20 cellular contexts compared by ENCODE assay signal in the genomic region with DNA sequence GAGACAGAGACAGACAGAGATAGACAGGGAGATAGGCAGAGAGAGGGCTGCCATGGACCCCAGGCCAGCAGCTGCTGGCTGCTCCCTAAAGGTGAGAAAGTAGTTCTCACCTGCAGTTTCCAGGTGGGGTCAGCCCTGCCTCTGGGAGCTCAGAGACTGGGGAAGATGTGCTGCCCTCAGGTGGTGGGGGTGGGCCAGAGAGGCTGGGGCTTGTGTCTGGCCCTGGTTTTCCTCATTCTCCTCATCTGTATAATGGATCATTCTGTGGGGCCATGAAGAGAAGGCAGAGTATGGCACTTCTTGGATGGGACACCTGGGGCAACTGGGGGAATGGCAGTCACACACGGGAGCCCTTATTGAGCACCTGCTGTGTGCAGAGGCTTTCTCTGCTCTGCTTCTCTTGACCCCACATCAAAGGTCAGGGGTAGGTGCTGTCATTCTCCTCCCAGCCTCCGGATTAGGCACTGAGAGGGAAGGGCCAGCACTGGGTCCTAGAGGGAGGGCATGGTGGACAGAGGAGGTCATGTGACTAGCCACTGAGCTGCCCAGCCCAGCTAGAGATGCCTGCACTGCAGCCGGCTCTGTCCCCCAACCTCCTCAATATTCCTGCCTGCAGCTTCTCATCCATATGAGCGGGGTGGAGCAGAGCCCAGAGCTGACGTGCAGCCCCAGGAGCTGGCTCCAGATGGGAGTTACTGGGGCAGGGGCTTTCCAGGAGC. TPM values are rescaled to one million over a fixed set of nuclear protein-coding genes. Genes with fewer than 3 reads are reported as not detected.
DNase-seq lines count a peak whose midpoint lies in the region; ATAC-seq, FAIRE-seq and TF ChIP-seq lines count a peak whose summit lies in the region.
"Had no signal": no experiment of that assay in that cellular context is flagged by ENCODE, and none has a peak within 500 bp of the region (broad histone marks: within the 10 kb centered on the region; RNA-seq: fewer than 3 reads in every experiment).

No MANE protein-coding gene starts in this region.

- H4K20me1 ChIP-seq in GM23338 (replicated peaks; ENCODE audit: insufficient read depth) (no peaks in the 10 kb centered on the region), HepG2 (ENCODE audit: insufficient read depth, low read length) (no peaks in the 10 kb centered on the region)

- no peaks in the 10 kb centered on the region for H3K36me3 Mint-ChIP-seq in Calu3 (ENCODE audit: insufficient read depth, unreplicated experiment)
- H3K36me3 Mint-ChIP-seq in GM23338 (ENCODE audit: low read depth), result no peaks in the 10 kb centered on the region
- H3K36me3 Mint-ChIP-seq: naive B cell had no signal

- H3K27me3 Mint-ChIP-seq in Calu3 (ENCODE audit: unreplicated experiment) (peaks cover 64% of the 10 kb centered on the region), GM23338 (ENCODE audit: insufficient read depth, low read depth, poor library complexity) (peaks cover 6% of the 10 kb centered on the region)

- no peak for TF ChIP-seq POLR2A in HepG2 (IDR thresholded peaks at IDR 0.05; ENCODE audit: insufficient read depth in 1 of 2, low read depth in 2 of 2, low read length in 2 of 2)

- CTCF ChIA-PET in Calu3 (lab: Charles Lee) (no interaction called here), HepG2 (lab: Yijun Ruan, JAX; ENCODE audit: low intra/inter-chr PET ratio, low total read pairs) (no interaction called here)

- H3K9me2 ChIP-seq in GM23338 (ENCODE audit: insufficient read depth), result no peaks in the 10 kb centered on the region

- H2AFZ ChIP-seq in GM23338 (peak overlapping the region; percentile 56; the same call in 1 of the 2 replicates), HepG2 (ENCODE audit: low read length) (no peak overlapping the region)

- H3K4me1 Mint-ChIP-seq in Calu3 (ENCODE audit: low read depth, unreplicated experiment), result no peaks in the 10 kb centered on the region
- peaks cover 29% of the 10 kb centered on the region for H3K4me1 Mint-ChIP-seq in GM23338

- H3K27ac Mint-ChIP-seq in Calu3 (ENCODE audit: unreplicated experiment), result no peak overlapping the region
- no peak overlapping the region for H3K27ac Mint-ChIP-seq in GM23338
- H3K27ac Mint-ChIP-seq: activated T-cell treated with anti-CD3 and anti-CD28 coated beads, Interleukin-2, amount 50 U/mL, for 72 hours had no signal

- H3F3A ChIP-seq in GM23338 (replicated peaks; ENCODE audit: low read depth), result no peaks in the 10 kb centered on the region

- 24% methylated on average over 5 of the region's 5 CpGs for WGBS in HepG2 (ENCODE audit: low lambda C conversion rate)

- H3K79me2 ChIP-seq in GM23338 (replicated peaks; ENCODE audit: insufficient read depth) (no peaks in the 10 kb centered on the region), HepG2 (ENCODE audit: insufficient read depth, low read length) (no peaks in the 10 kb centered on the region)

- BruUV-seq in Calu3 (replicated peaks; lab: Mats Ljungman, UMichigan) (no TSS peak), HepG2 (replicated peaks; lab: Mats Ljungman, UMichigan) (no TSS peak)

- H3K27me3 ChIP-seq in GM23338 (ENCODE audit: insufficient read depth) (no peaks in the 10 kb centered on the region), HepG2 (ENCODE audit: control insufficient read depth in 1 of 2, insufficient read depth in 2 of 2, low read length in 2 of 2) (peaks cover 1 to 17% of the 10 kb centered on the region in 2 experiments; a peak in 3 of 5 replicates)
- H3K27me3 ChIP-seq: cardiac muscle cell had no signal

- no peak overlapping the region for H3K4me3 Mint-ChIP-seq in Calu3 (ENCODE audit: low read depth, unreplicated experiment)
- no peak overlapping the region for H3K4me3 Mint-ChIP-seq in GM23338
- H3K4me3 Mint-ChIP-seq: activated T-cell treated with anti-CD3 and anti-CD28 coated beads, Interleukin-2, amount 50 U/mL, for 72 hours had no signal

- H3K36me3 ChIP-seq in GM23338 (ENCODE audit: insufficient read depth), result no peaks in the 10 kb centered on the region
- H3K36me3 ChIP-seq in HepG2 (replicated peaks in 1 of 2; ENCODE audit: control insufficient read depth in 1 of 2, insufficient read depth in 2 of 2, low read length in 2 of 2), result no peaks in the 10 kb centered on the region
- H3K36me3 ChIP-seq: cardiac muscle cell had no signal

- intact Hi-C loops in Calu3 (cut with micrococcal nuclease; ENCODE audit: unreplicated experiment) (no loop called here), HepG2 (cut with micrococcal nuclease; ENCODE audit: unreplicated experiment) (no loop called here), Right ventricle myocardium superior (cut with DNase I) (no loop called here)

- H3K27ac ChIP-seq in GM23338 (ENCODE audit: low read depth), result no peak overlapping the region
- H3K27ac ChIP-seq in HepG2 (ENCODE audit: extremely low read length, insufficient read depth, low read length), result no peak overlapping the region
- H3K27ac ChIP-seq: cardiac muscle cell had no signal

- TF ChIP-seq RAD21 in HepG2 (CRISPR knock-in tag; IDR thresholded peaks at IDR 0.05), result no peak

- no peaks in the 10 kb centered on the region for H3K9me3 ChIP-seq in HepG2 (ENCODE audit: low read length)

- no peaks in the 10 kb centered on the region for H3K9me3 Mint-ChIP-seq in Calu3 (ENCODE audit: low read depth, unreplicated experiment)
- no peaks in the 10 kb centered on the region; the same call in 2 of the 3 replicates for H3K9me3 Mint-ChIP-seq in GM23338
- H3K9me3 Mint-ChIP-seq: activated T-cell treated with anti-CD3 and anti-CD28 coated beads, Interleukin-2, amount 50 U/mL, for 72 hours; naive B cell had no signal

- no peak overlapping the region for H3K9ac ChIP-seq in HepG2 (ENCODE audit: insufficient read depth, low read depth, low read length)

- no peak overlapping the region for H3K4me2 ChIP-seq in GM23338
- H3K4me2 ChIP-seq in HepG2 (ENCODE audit: low read depth, low read length), result no peak overlapping the region

- no peak for TF ChIP-seq EP300 in HepG2 (IDR thresholded peaks at IDR 0.05; ENCODE audit: low read depth in 2 of 2, low read length in 2 of 2)
- TF ChIP-seq EP300 in HepG2 (CRISPR knock-in tag; IDR thresholded peaks at IDR 0.05; ENCODE audit: borderline replicate concordance), result no peak

- ATAC-seq in GM23338 (peak; percentile 71), HepG2 (no peak; the same call in 2 of the 3 replicates), HG03196 (IDR thresholded peaks at IDR 0.05; ENCODE audit: unreplicated experiment) (no peak), HG02938 (IDR thresholded peaks at IDR 0.05; ENCODE audit: unreplicated experiment) (no peak), Right ventricle myocardium superior (ENCODE audit: poor library complexity) (no peak)
- ATAC-seq: activated T-cell treated with anti-CD3 and anti-CD28 coated beads, Interleukin-2, amount 50 U/mL, for 72 hours had no signal

- no peak for FAIRE-seq in HepG2 (lab: Jason Lieb, UNC)
- FAIRE-seq: islet of Langerhans, small intestine had no signal

- TF ChIP-seq CTCF in Calu3 (IDR thresholded peaks at IDR 0.05; ENCODE audit: unreplicated experiment) (no peak), GM23338 (conservative IDR thresholded peaks at IDR 0.05; ENCODE audit: low read depth in 2 of 2) (peak; percentile 46 to 73; a peak in 3 of 4 replicates), HepG2 (CRISPR knock-in tag; IDR thresholded peaks at IDR 0.05) (peak; percentile 40; the same call in 1 of the 2 replicates)

- peak; percentile 11 for DNase-seq in Calu3
- DNase-seq in GM23338 (ENCODE audit: low spot score), result peak; percentile 57
- peak; percentile 51 for DNase-seq in RPMI8226
- no peak for DNase-seq in HepG2 (ENCODE audit: low spot score)
- no peak for DNase-seq in occipital lobe (lab: John Stamatoyannopoulos, UW)
- DNase-seq in Right ventricle myocardium superior, result no peak
- DNase-seq: GF-D8, naive B cell, NCI-H2029, NCI-H446 treated with DMSO at 0.1 percent for 48 hours, OCI-M1, posterior cingulate gyrus, small intestine, T-helper 9 cell had no signal

- POLR2A ChIA-PET in HepG2 (lab: Yijun Ruan, JAX), result interaction anchor here (0.6 kb wide), 1 partner anchor 11 kb away, joined by 3 read pairs; no protein-coding TSS in a partner anchor

- in situ Hi-C loops in HepG2 (cut with HindIII; ENCODE audit: extremely low pct_ligation_motif_present, low pct_unique_long_range_greater_than_20kb), result no loop called here

- H3K4me1 ChIP-seq in GM23338 (ENCODE audit: insufficient read depth) (no peaks in the 10 kb centered on the region), HepG2 (ENCODE audit: insufficient read depth, low read length) (peaks cover 17% of the 10 kb centered on the region)

- no peak overlapping the region for H3K4me3 ChIP-seq in GM23338
- no peak overlapping the region for H3K4me3 ChIP-seq in HepG2 (replicated peaks in 1 of 3; ENCODE audit: insufficient read depth in 1 of 3, low read depth in 2 of 3, low read length in 3 of 3)
- H3K4me3 ChIP-seq: cardiac muscle cell had no signal

TF ChIP-seq in GM23338, 12 proteins besides CTCF, POLR2A, EP300 and RAD21 (continues in another document):
- no peak for TF ChIP-seq NANOG (IDR thresholded peaks at IDR 0.05; ENCODE audit: borderline replicate concordance)

RNA-seq across cellular contexts. Expression of gene ANGPT4, which starts 4.1 kb away (rescaled TPM):
- total RNA-seq in Calu3 (2022) (not detected in 2 replicates), HepG2 (2016; rRNA removed; fragmentation: Illumina TruSeq; extraction: Trizol) (not detected in 2 replicates), occipital lobe (not detected), Right ventricle myocardium superior (not detected)
- total RNA-seq in GM23338 (2014; rRNA removed; shearing (Covaris generic)), result 0.17 and 1.0 TPM in 2 replicates
- polyA plus RNA-seq in GM23338 (2016; fragmentation: Nextera tagmentation; extraction: Ambion mirVana) (0.05 TPM in 1 of 2 replicates, not detected in the other), HepG2 (2011; rRNA removed) (not detected in 2 replicates)
- not detected in 2 replicates for total RNA-seq in HepG2 (2016; cell fraction: cytosol; rRNA removed; fragmentation: Illumina TruSeq; extraction: Trizol; ENCODE audit: low read depth)
- total RNA-seq in HepG2 (2016; cell fraction: insoluble cytoplasmic fraction; rRNA removed; fragmentation: Illumina TruSeq; extraction: Trizol), result not detected in 2 replicates
- not detected in 2 replicates for total RNA-seq in HepG2 (2016; cell fraction: membrane; rRNA removed; fragmentation: Illumina TruSeq; extraction: Trizol)
- total RNA-seq in HepG2 (2016; cell fraction: nucleus; rRNA removed; fragmentation: Illumina TruSeq; extraction: Trizol), result not detected in 2 replicates
- not detected in 2 replicates for polyA plus RNA-seq in HepG2 (2011; cell fraction: cytosol; rRNA removed)
- polyA plus RNA-seq in HepG2 (2011; cell fraction: nucleus; rRNA removed), result not detected in 2 replicates
- polyA plus RNA-seq in HepG2 (2012), result not detected in 2 replicates
- not detected in 2 replicates for polyA plus RNA-seq in HepG2 (2016; cell fraction: cytosol; fragmentation: Illumina TruSeq; extraction: Trizol; ENCODE audit: low read depth)
- not detected in 2 replicates for polyA plus RNA-seq in HepG2 (2016; cell fraction: insoluble cytoplasmic fraction; fragmentation: Illumina TruSeq; extraction: Trizol; ENCODE audit: low read depth)
- not detected in 2 replicates for polyA plus RNA-seq in HepG2 (2016; cell fraction: membrane; fragmentation: Illumina TruSeq; extraction: Trizol; ENCODE audit: low read depth)
- polyA plus RNA-seq in HepG2 (2016; cell fraction: nucleus; fragmentation: Illumina TruSeq; extraction: Trizol; ENCODE audit: insufficient read depth, low read depth), result not detected in 2 replicates
- polyA minus RNA-seq in HepG2 (2011; rRNA and poly(A)+ RNA removed; ENCODE audit: low replicate concordance), result not detected in 2 replicates
- not detected in 2 replicates for polyA minus RNA-seq in HepG2 (2011; cell fraction: cytosol; rRNA and poly(A)+ RNA removed)
- polyA minus RNA-seq in HepG2 (2011; cell fraction: nucleus; rRNA and poly(A)+ RNA removed), result not detected in 2 replicates
- total RNA-seq: activated T-cell treated with anti-CD3 and anti-CD28 coated beads, Interleukin-2, amount 50 U/mL, for 72 hours; lung microvascular endothelial cell had no signal

Comparison
In these comparisons a context has a peak if more than half of its experiments do, and no peak if none do; other contexts are left out.
1. DNase-seq: peak in Calu3 (single experiment), GM23338 (single experiment) and RPMI8226 (single experiment); none in HepG2 (single experiment), occipital lobe (single experiment) and Right ventricle myocardium superior (single experiment).